28 cellular contexts compared by ENCODE assay signal in genomic region chr11:79427126-79427525, GRCh38. TPM values are rescaled to one million over a fixed set of nuclear protein-coding genes. Genes with fewer than 3 reads are reported as not detected.
"Had no signal": no experiment of that assay in that cellular context is flagged by ENCODE, and none has a peak within 500 bp of the region (broad histone marks: within the 10 kb centered on the region; RNA-seq: fewer than 3 reads in every experiment).

No MANE protein-coding gene starts in this region.

- H3K36me3 ChIP-seq: neutrophil, ovary, spleen, thoracic aorta, thyroid gland, tibial nerve, upper lobe of left lung, vagina had no signal

- H3K4me3 ChIP-seq: ovary, psoas muscle, skin epidermis, smooth muscle cell, spleen, thoracic aorta, thyroid gland, tibial nerve, upper lobe of left lung, vagina had no signal

- ATAC-seq: naive thymus-derived CD4-positive, alpha-beta T cell; natural killer cell; psoas muscle; right cardiac atrium; sciatic nerve; stimulated activated memory B cell treated with anti-CD40 and anti-IgM and Interleukin-4, amounts not matched to agents 10 μg/mL and 1 μg/mL and 100 μg/mL, for 72 hours; stimulated activated naive CD8-positive, alpha-beta T cell treated with anti-CD3 and anti-CD28 coated beads, Interleukin-15, amount 100 ng/mL, for 72 hours; stimulated activated naive CD8-positive, alpha-beta T cell treated with anti-CD3 and anti-CD28 coated beads, Interleukin-15, Interleukin-2, amounts not matched to agents 100 U/mL and 50 U/mL, for 24 hours had no signal

- H3K27me3 ChIP-seq: ovary, thyroid gland, tibial nerve, upper lobe of left lung, vagina had no signal

- H3K27ac ChIP-seq: neutrophil, ovary, parathyroid adenoma, psoas muscle, skin epidermis, spleen, thoracic aorta, tibial nerve, upper lobe of left lung, vagina had no signal

- DNase-seq: naive thymus-derived CD4-positive, alpha-beta T cell; natural killer cell; nucleus accumbens; ovary; posterior cingulate gyrus; psoas muscle; right cardiac atrium; spleen; stimulated activated CD4-positive, alpha-beta T cell treated with anti-CD3 and anti-CD28 coated beads, Interleukin-12 subunit alpha, Interleukin-12 subunit beta, amount 100 ng/mL, for 4 hours; stimulated activated CD4-positive, alpha-beta T cell treated with anti-CD3 and anti-CD28 coated beads, Interleukin-1b, Interleukin-23, amount 100 ng/mL, for 48 hours; stimulated activated CD4-positive, alpha-beta T cell treated with anti-CD3 and anti-CD28 coated beads, Interleukin-4, amount 100 ng/mL, for 1 hour; stimulated activated CD4-positive, alpha-beta T cell treated with anti-CD3 and anti-CD28 coated beads, Interleukin-4, amount 100 ng/mL, for 4 hours; stimulated activated CD8-positive, alpha-beta memory T cell treated with anti-CD3 and anti-CD28 coated beads, Interleukin-4, amount 100 ng/mL, for 48 hours; stimulated activated naive CD4-positive, alpha-beta T cell; stimulated activated naive CD8-positive, alpha-beta T cell treated with anti-CD3 and anti-CD28 coated beads, Interleukin-15, amount 100 ng/mL, for 72 hours; stimulated activated naive CD8-positive, alpha-beta T cell treated with anti-CD3 and anti-CD28 coated beads, Interleukin-15, Interleukin-2, amounts not matched to agents 100 U/mL and 50 U/mL, for 24 hours; thyroid gland; trophoblast cell; upper lobe of left lung had no signal

- H3K79me2 ChIP-seq: parathyroid adenoma had no signal

- H2AFZ ChIP-seq: parathyroid adenoma had no signal

- H3K9me3 ChIP-seq: neutrophil, ovary, psoas muscle, spleen, thoracic aorta, thyroid gland, tibial nerve, upper lobe of left lung, vagina had no signal

- H3K4me1 ChIP-seq: parathyroid adenoma, psoas muscle, spleen, tibial nerve, upper lobe of left lung had no signal

- H3K4me2 ChIP-seq: smooth muscle cell had no signal

- H3K9ac ChIP-seq: parathyroid adenoma had no signal

RNA-seq across cellular contexts. Expression of gene TENM4, which starts 13.7 kb away (rescaled TPM):
- polyA plus RNA-seq: naive thymus-derived CD4-positive, alpha-beta T cell had no signal
